ENCODE assay signal across 10 cellular contexts in genomic region chr3:115766587-115767492, GRCh38.
A peak's percentile ranks its signal among the peaks of the same experiment; 100 is the strongest.
DNase-seq lines count a peak whose midpoint lies in the region; ATAC-seq, FAIRE-seq and TF ChIP-seq lines count a peak whose summit lies in the region.
"Had no signal": no experiment of that assay in that cellular context is flagged by ENCODE, and none has a peak within 500 bp of the region (broad histone marks: within the 10 kb centered on the region; RNA-seq: fewer than 3 reads in every experiment).

No MANE protein-coding gene starts in this region.

- intact Hi-C loops in PC-9 (cut with micrococcal nuclease; ENCODE audit: unreplicated experiment), result loop anchor here (10.0 kb wide), 1 partner anchor 52 kb away; no protein-coding TSS in a partner anchor

- H3K27me3 ChIP-seq in PC-9 (ENCODE audit: insufficient read depth, low read depth), result no peaks in the 10 kb centered on the region
- H3K27me3 ChIP-seq: sigmoid colon had no signal

- TF ChIP-seq CTCF in PC-9 (conservative IDR thresholded peaks at IDR 0.05), result no peak
- TF ChIP-seq CTCF in epithelial cell of esophagus (IDR thresholded peaks at IDR 0.05; ENCODE audit: insufficient read depth, low read depth, low read length, missing control alignments), result no peak

- H2AFZ ChIP-seq in PC-9, result peak overlapping the region; percentile 58; the same call in 1 of the 2 replicates

- CTCF ChIA-PET in PC-9 (lab: Charles Lee), result interaction anchor here (0.7 kb wide), 1 partner anchor 48 kb away, joined by 3 read pairs; no protein-coding TSS in a partner anchor

- H3K4me1 ChIP-seq in PC-9 (replicated peaks; ENCODE audit: insufficient read depth), result peaks cover 14% of the 10 kb centered on the region; the same call in 1 of the 2 replicates

- peak overlapping the region; percentile 24; the same call in 1 of the 2 replicates for H3K4me2 ChIP-seq in PC-9

- DNase-seq in H54 (ENCODE audit: insufficient read length, low spot score) (no peak), PC-9 (no peak), epithelial cell of esophagus (ENCODE audit: low read depth) (peak; percentile 40), renal cortical epithelial cell (ENCODE audit: low read depth) (peak; percentile 69), iPS-NIHi11 (ENCODE audit: low spot score) (no peak), ACHN (no peak)
- DNase-seq: activated CD4-positive, alpha-beta T cell treated with anti-CD3 and anti-CD28 coated beads, Interleukin-2, amount 50 U/mL, for 1 hour; NCI-H1930; sigmoid colon had no signal

- no peak for ATAC-seq in GM19467 (IDR thresholded peaks at IDR 0.05; ENCODE audit: unreplicated experiment)

- H3K4me3 ChIP-seq in PC-9 (no peak overlapping the region), epithelial cell of esophagus (ENCODE audit: low read length) (no peak overlapping the region)
- H3K4me3 ChIP-seq: sigmoid colon had no signal

- BruUV-seq in PC-9 (replicated peaks; lab: Mats Ljungman, UMichigan), result no TSS peak

- no peaks in the 10 kb centered on the region for H3F3A ChIP-seq in PC-9 (ENCODE audit: insufficient read depth, low read depth)

- H3K79me2 ChIP-seq in PC-9 (ENCODE audit: low read depth), result no peaks in the 10 kb centered on the region

- no peak overlapping the region for H3K27ac ChIP-seq in PC-9

- H3K9me2 ChIP-seq in PC-9 (ENCODE audit: insufficient read depth), result no peaks in the 10 kb centered on the region

- peak; percentile 75 for FAIRE-seq in H54 (lab: Jason Lieb, UNC)

- no peaks in the 10 kb centered on the region for H4K20me1 ChIP-seq in PC-9 (ENCODE audit: insufficient read depth)

- in situ Hi-C loops in ACHN (cut with HindIII; ENCODE audit: low pct_ligation_motif_present, low pct_unique_long_range_greater_than_20kb, low sequenced_read_pairs), result no loop called here

- H3K36me3 ChIP-seq in PC-9 (ENCODE audit: low read depth), result no peaks in the 10 kb centered on the region
- H3K36me3 ChIP-seq: sigmoid colon had no signal

- no peaks in the 10 kb centered on the region for H3K9me3 ChIP-seq in PC-9 (ENCODE audit: insufficient read depth, low read depth)
- H3K9me3 ChIP-seq: sigmoid colon had no signal

- POLR2A ChIA-PET in PC-9 (lab: Charles Lee; ENCODE audit: unreplicated experiment), result no interaction called here

- TF ChIP-seq POLR2A in H54 (IDR thresholded peaks at IDR 0.05; ENCODE audit: low read depth, low read length), result no peak

Comparison
In these comparisons a context has a peak if more than half of its experiments do, and no peak if none do; other contexts are left out.
1. DNase-seq: peak in epithelial cell of esophagus (single experiment) and renal cortical epithelial cell (single experiment); none in H54 (single experiment), PC-9 (0 of 2), iPS-NIHi11 (single experiment) and ACHN (single experiment).